Comparison of ENCODE assay signal across 27 cellular contexts in genomic region chr1:75083223-75083622, GRCh38. TPM values are rescaled to one million over a fixed set of nuclear protein-coding genes. Genes with fewer than 3 reads are reported as not detected.
DNase-seq lines count a peak whose midpoint lies in the region; FAIRE-seq and TF ChIP-seq lines count a peak whose summit lies in the region.
"Had no signal": no experiment of that assay in that cellular context is flagged by ENCODE, and none has a peak within 500 bp of the region (broad histone marks: within the 10 kb centered on the region; RNA-seq: fewer than 3 reads in every experiment).

No MANE protein-coding gene starts in this region.

- H3K4me1 ChIP-seq in HUES48 (ENCODE audit: control insufficient read depth, insufficient read depth, low read length) (peaks cover 56% of the 10 kb centered on the region), astrocyte (ENCODE audit: insufficient read depth, low read length) (no peaks in the 10 kb centered on the region), mesendoderm (ENCODE audit: control insufficient read depth, low read depth, low read length) (no peaks in the 10 kb centered on the region), ascending aorta (no peaks in the 10 kb centered on the region)
- no peaks in the 10 kb centered on the region for H3K4me1 ChIP-seq in CD8-positive, alpha-beta memory T cell (ENCODE audit: insufficient read depth, low read length)
- H3K4me1 ChIP-seq: BE2C had no signal

- peaks cover 28% of the 10 kb centered on the region for H3K4me1 Mint-ChIP-seq in astrocyte (ENCODE audit: low read depth, unreplicated experiment)
- H3K4me1 Mint-ChIP-seq in CD8-positive, alpha-beta memory T cell = no peaks in the 10 kb centered on the region
- H3K4me1 Mint-ChIP-seq: CD14-positive monocyte had no signal

- H3K9me3 ChIP-seq in HUES48 (ENCODE audit: control insufficient read depth, insufficient read depth, low read length) (no peaks in the 10 kb centered on the region), astrocyte (ENCODE audit: insufficient read depth, low read depth, low read length) (no peaks in the 10 kb centered on the region), ascending aorta (no peaks in the 10 kb centered on the region)
- H3K9me3 ChIP-seq in CD8-positive, alpha-beta memory T cell (ENCODE audit: low read length) = no peaks in the 10 kb centered on the region
- H3K9me3 ChIP-seq: BE2C, MG63, SJCRH30 had no signal

- H3K36me3 ChIP-seq in HUES48 (ENCODE audit: control insufficient read depth, insufficient read depth, low read length) (no peaks in the 10 kb centered on the region), astrocyte (ENCODE audit: insufficient read depth, low read length) (no peaks in the 10 kb centered on the region), mesendoderm (ENCODE audit: control insufficient read depth, insufficient read depth, low read length) (no peaks in the 10 kb centered on the region), ascending aorta (no peaks in the 10 kb centered on the region)
- no peaks in the 10 kb centered on the region for H3K36me3 ChIP-seq in CD8-positive, alpha-beta memory T cell (ENCODE audit: insufficient read depth, low read length)
- H3K36me3 ChIP-seq: BE2C, MG63, SJCRH30 had no signal

- no peak overlapping the region for H3K4ac ChIP-seq in mesendoderm (ENCODE audit: low read depth, low read length)

- intact Hi-C loops in ascending aorta (cut with DNase I) = no loop called here

- peak overlapping the region; percentile 49 for H3K27ac ChIP-seq in HUES48 (ENCODE audit: low read depth, low read length)
- H3K27ac ChIP-seq in astrocyte (ENCODE audit: low read depth, low read length) = no peak overlapping the region
- no peak overlapping the region for H3K27ac ChIP-seq in mesendoderm (ENCODE audit: low read depth, low read length)
- no peak overlapping the region for H3K27ac ChIP-seq in ascending aorta
- no peak overlapping the region for H3K27ac ChIP-seq in CD8-positive, alpha-beta memory T cell (ENCODE audit: low read depth, low read length)
- H3K27ac ChIP-seq: PC-9, SJCRH30 had no signal

- H2AFZ ChIP-seq in astrocyte (ENCODE audit: low read depth, low read length) = no peak overlapping the region
- H2AFZ ChIP-seq: PC-9 had no signal

- H3K23ac ChIP-seq in mesendoderm (ENCODE audit: low read length) = no peak overlapping the region

- no peak overlapping the region for H3K4me3 Mint-ChIP-seq in astrocyte (ENCODE audit: unreplicated experiment)
- H3K4me3 Mint-ChIP-seq in CD8-positive, alpha-beta memory T cell = no peak overlapping the region
- H3K4me3 Mint-ChIP-seq: CD14-positive monocyte had no signal

- no peak overlapping the region for H2BK5ac ChIP-seq in mesendoderm (ENCODE audit: low read length)

- FAIRE-seq in astrocyte (lab: Jason Lieb, UNC) = no peak
- FAIRE-seq: GM19239 had no signal

- DNase-seq in NCI-H526 treated with DMSO at 0.1 percent for 48 hours (lab: John Stamatoyannopoulos, UW) = peak; percentile 6
- no peak for DNase-seq in astrocyte (ENCODE audit: low read depth)
- DNase-seq in mesendoderm = peak; percentile 23
- no peak for DNase-seq in midbrain (lab: John Stamatoyannopoulos, UW)
- DNase-seq in ascending aorta (ENCODE audit: low spot score in 2 of 2) = no peak
- no peak for DNase-seq in CD8-positive, alpha-beta memory T cell
- DNase-seq: BE2C, DMS153, H7, KBM-7, MG63, NCI-H1694 treated with DMSO at 0.1 percent for 48 hours, NCI-H2081, NCI-H2171 treated with DMSO at 0.1 percent for 48 hours, NCI-H345, NCI-H510A treated with DMSO at 0.1 percent for 48 hours, NCI-H774, PC-9, SJCRH30 had no signal

- peak overlapping the region; percentile 97 for H3K27ac Mint-ChIP-seq in astrocyte (ENCODE audit: unreplicated experiment)
- no peak overlapping the region for H3K27ac Mint-ChIP-seq in CD8-positive, alpha-beta memory T cell
- H3K27ac Mint-ChIP-seq: CD14-positive monocyte had no signal

- H3K27me3 ChIP-seq in HUES48 (ENCODE audit: control insufficient read depth, insufficient read depth, low read length) (peaks cover 6% of the 10 kb centered on the region; the same call in 1 of the 2 replicates), astrocyte (ENCODE audit: insufficient read depth, low read length) (no peaks in the 10 kb centered on the region), mesendoderm (ENCODE audit: insufficient read depth, low read length, poor library complexity) (no peaks in the 10 kb centered on the region), ascending aorta (no peaks in the 10 kb centered on the region)
- H3K27me3 ChIP-seq in CD8-positive, alpha-beta memory T cell (ENCODE audit: insufficient read depth, low read length, poor library complexity, severe bottlenecking) = no peaks in the 10 kb centered on the region
- H3K27me3 ChIP-seq: BE2C, MG63, SJCRH30 had no signal

- peaks cover 2% of the 10 kb centered on the region for H3K9me3 Mint-ChIP-seq in astrocyte (ENCODE audit: unreplicated experiment)
- peaks cover 0 to 23% (median 8%) of the 10 kb centered on the region in 5 donors for H3K9me3 Mint-ChIP-seq in CD8-positive, alpha-beta memory T cell
- H3K9me3 Mint-ChIP-seq: CD14-positive monocyte had no signal

- H3K36me3 Mint-ChIP-seq in astrocyte (ENCODE audit: low read depth, unreplicated experiment) = no peaks in the 10 kb centered on the region
- no peaks in the 10 kb centered on the region for H3K36me3 Mint-ChIP-seq in CD8-positive, alpha-beta memory T cell
- H3K36me3 Mint-ChIP-seq: CD14-positive monocyte had no signal

- H2AK5ac ChIP-seq in mesendoderm (ENCODE audit: low read length) = no peak overlapping the region

- no peaks in the 10 kb centered on the region for H3K27me3 Mint-ChIP-seq in astrocyte (ENCODE audit: low read depth, unreplicated experiment)
- no peaks in the 10 kb centered on the region for H3K27me3 Mint-ChIP-seq in CD8-positive, alpha-beta memory T cell

- no peaks in the 10 kb centered on the region for H4K20me1 ChIP-seq in astrocyte (ENCODE audit: insufficient read depth, low read length)

- H3K4me3 ChIP-seq in HUES48 (ENCODE audit: low read depth, low read length) (peak overlapping the region; percentile 16; the same call in 1 of the 2 replicates), astrocyte (ENCODE audit: insufficient read depth, low read depth, low read length) (no peak overlapping the region), mesendoderm (ENCODE audit: low read length) (no peak overlapping the region), ascending aorta (no peak overlapping the region)
- H3K4me3 ChIP-seq in CD8-positive, alpha-beta memory T cell (ENCODE audit: low read length) = no peak overlapping the region
- H3K4me3 ChIP-seq: MG63, PC-9, SJCRH30 had no signal

- no peak overlapping the region for H3K56ac ChIP-seq in mesendoderm (ENCODE audit: low read length)

- no peak overlapping the region for H4K5ac ChIP-seq in mesendoderm (ENCODE audit: low read length)

- H3K79me2 ChIP-seq in astrocyte (ENCODE audit: insufficient read depth, low read length) (no peaks in the 10 kb centered on the region), mesendoderm (ENCODE audit: control insufficient read depth, insufficient read depth, low read length) (no peaks in the 10 kb centered on the region)

- CTCF ChIA-PET in CD8-positive, alpha-beta memory T cell (lab: Charles Lee) = no interaction called here

- H2BK15ac ChIP-seq in mesendoderm (replicated peaks; ENCODE audit: low read depth) = no peak overlapping the region

- no peak overlapping the region for H4K8ac ChIP-seq in mesendoderm (ENCODE audit: low read depth, low read length)

- no peak overlapping the region for H3K4me2 ChIP-seq in astrocyte (ENCODE audit: low read length)
- H3K4me2 ChIP-seq in mesendoderm (ENCODE audit: low read length) = no peak overlapping the region
- H3K4me2 ChIP-seq: PC-9 had no signal

- H3K9ac ChIP-seq in HUES48 (ENCODE audit: low read depth, low read length) (no peak overlapping the region), astrocyte (ENCODE audit: low read length) (no peak overlapping the region), mesendoderm (ENCODE audit: low read length) (no peak overlapping the region)

- TF ChIP-seq CTCF in astrocyte (IDR thresholded peaks at IDR 0.05; ENCODE audit: insufficient read depth, low read depth, low read length) (no peak), ascending aorta (IDR thresholded peaks at IDR 0.05) (no peak)

- no CpG with 5 or more reads among the region's 1 CpG for WGBS in mesendoderm (ENCODE audit: extremely low coverage, insufficient coverage, low lambda C conversion rate)

- H3K79me1 ChIP-seq in mesendoderm (ENCODE audit: low read length) = no peaks in the 10 kb centered on the region

- POLR2A ChIA-PET in CD8-positive, alpha-beta memory T cell (lab: Charles Lee) = no interaction called here

- no peak overlapping the region for H3K18ac ChIP-seq in mesendoderm (ENCODE audit: low read length)

- H2BK120ac ChIP-seq in mesendoderm (ENCODE audit: low read depth, low read length) = no peak overlapping the region

RNA-seq across cellular contexts. Expression of gene LHX8, which starts 51.0 kb away (rescaled TPM):
- total RNA-seq in astrocyte = 0.48 and 0.52 TPM in 2 replicates
- 0.04 TPM for polyA plus RNA-seq in mesendoderm (2013, experiment 1 of 2)
- polyA plus RNA-seq in mesendoderm (2013, experiment 2 of 2) = 0.11 TPM
- not detected for total RNA-seq in ascending aorta
- total RNA-seq in CD8-positive, alpha-beta memory T cell = not detected
- polyA plus RNA-seq in CD8-positive, alpha-beta memory T cell = not detected
- total RNA-seq: A673; H7; HT1080; LHCN-M2; PC-9; Right ventricle myocardium inferior; SJCRH30; T-helper 1 cell treated with Interleukin-12 subunit alpha and Interleukin-12 subunit beta and Interleukin-4 antibody, amounts not matched to agents 30 ng/mL and 1 ng/mL, for 36 hours had no signal
- polyA plus RNA-seq: CD14-positive monocyte had no signal

Comparison
In these comparisons a context has a peak if more than half of its experiments do, and no peak if none do; other contexts are left out.
1. DNase-seq: peak in NCI-H526 treated with DMSO at 0.1 percent for 48 hours (single experiment) and mesendoderm (single experiment); none in astrocyte (single experiment), midbrain (single experiment), ascending aorta (0 of 2) and CD8-positive, alpha-beta memory T cell (0 of 5).